ENCODE assay signal across 15 cellular contexts in the genomic region with DNA sequence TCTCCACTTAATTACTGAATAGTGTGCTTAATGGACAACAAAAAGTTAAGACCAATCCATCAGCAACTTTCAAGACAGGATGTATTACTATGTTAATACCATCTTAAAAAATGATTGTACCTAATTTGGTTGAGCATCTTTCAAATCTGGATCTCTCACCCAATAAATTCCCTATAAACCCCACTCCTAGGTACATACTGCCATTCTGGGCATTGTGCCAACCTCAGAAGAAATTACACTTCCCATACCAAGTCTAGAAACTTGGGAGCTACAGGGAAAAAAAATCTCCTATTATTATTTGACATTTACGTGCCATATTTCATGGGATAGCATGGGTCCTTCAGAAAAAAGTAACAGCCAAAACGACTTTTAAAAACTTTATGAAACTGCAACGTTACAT. TPM values are rescaled to one million over a fixed set of nuclear protein-coding genes. Genes with fewer than 3 reads are reported as not detected.
A peak's percentile ranks its signal among the peaks of the same experiment; 100 is the strongest.
DNase-seq lines count a peak whose midpoint lies in the region; ATAC-seq and TF ChIP-seq lines count a peak whose summit lies in the region.
"Had no signal": no experiment of that assay in that cellular context is flagged by ENCODE, and none has a peak within 500 bp of the region (broad histone marks: within the 10 kb centered on the region; RNA-seq: fewer than 3 reads in every experiment).

No MANE protein-coding gene starts in this region.

- peaks cover 61% of the 10 kb centered on the region for H3K36me3 Mint-ChIP-seq in T-helper 1 cell treated with Interleukin-12 subunit alpha and Interleukin-12 subunit beta and Interleukin-4 antibody, amounts not matched to agents 30 μg/mL and 1 μg/mL, for 36 hours (ENCODE audit: low read depth)
- peaks cover 58% of the 10 kb centered on the region for H3K36me3 Mint-ChIP-seq in CD4-positive, CD25-positive, alpha-beta regulatory T cell

- no peaks in the 10 kb centered on the region for H3K27me3 Mint-ChIP-seq in T-helper 1 cell treated with Interleukin-12 subunit alpha and Interleukin-12 subunit beta and Interleukin-4 antibody, amounts not matched to agents 30 μg/mL and 1 μg/mL, for 36 hours (ENCODE audit: low read depth)
- no peaks in the 10 kb centered on the region for H3K27me3 Mint-ChIP-seq in CD4-positive, CD25-positive, alpha-beta regulatory T cell

- peaks cover 43% of the 10 kb centered on the region for H3K4me1 ChIP-seq in CD4-positive, CD25-positive, alpha-beta regulatory T cell (ENCODE audit: control insufficient read depth, insufficient read depth, low read length, poor library complexity, severe bottlenecking)
- H3K4me1 ChIP-seq in spleen (peaks cover 29 to 90% (median 48%) of the 10 kb centered on the region in 6 donors), colonic mucosa (peaks cover 14% of the 10 kb centered on the region)

- H3K27ac Mint-ChIP-seq in T-helper 1 cell treated with Interleukin-12 subunit alpha and Interleukin-12 subunit beta and Interleukin-4 antibody, amounts not matched to agents 30 μg/mL and 1 μg/mL, for 36 hours = peak overlapping the region; percentile 13
- peak overlapping the region; percentile 40 to 67 (median 58) for H3K27ac Mint-ChIP-seq in CD4-positive, CD25-positive, alpha-beta regulatory T cell

- H3K4me1 Mint-ChIP-seq in T-helper 1 cell treated with Interleukin-12 subunit alpha and Interleukin-12 subunit beta and Interleukin-4 antibody, amounts not matched to agents 30 μg/mL and 1 μg/mL, for 36 hours (ENCODE audit: low read depth) = peaks cover 45% of the 10 kb centered on the region
- H3K4me1 Mint-ChIP-seq in CD4-positive, CD25-positive, alpha-beta regulatory T cell = peaks cover 41 to 69% (median 55%) of the 10 kb centered on the region in 4 donors

- intact Hi-C loops in spleen (cut with DNase I; ENCODE audit: low total_unique reads) = no loop called here
- intact Hi-C loops in colonic mucosa (cut with DNase I) = no loop called here

- WGBS in spleen, 5 donors = 37 to 89% (median 65%) methylated on average over 3 of the region's 3 CpGs

- H3K4me3 ChIP-seq in CD4-positive, CD25-positive, alpha-beta regulatory T cell (ENCODE audit: low read depth, low read length) = peak overlapping the region; percentile 46
- no peak overlapping the region for H3K4me3 ChIP-seq in spleen
- no peak overlapping the region for H3K4me3 ChIP-seq in colonic mucosa
- H3K4me3 ChIP-seq: stomach had no signal

- no peak for TF ChIP-seq POLR2A in spleen (IDR thresholded peaks at IDR 0.05)

- H3K36me3 ChIP-seq in CD4-positive, CD25-positive, alpha-beta regulatory T cell (ENCODE audit: control insufficient read depth, insufficient read depth, low read length) = peaks cover 65% of the 10 kb centered on the region
- H3K36me3 ChIP-seq in spleen = peaks cover 0 to 83% (median 71%) of the 10 kb centered on the region in 6 donors
- H3K36me3 ChIP-seq in colonic mucosa = peaks cover 31% of the 10 kb centered on the region

- DNase-seq in T-helper 1 cell = no peak
- no peak for DNase-seq in CD4-positive, CD25-positive, alpha-beta regulatory T cell
- DNase-seq in NCI-H69 (lab: John Stamatoyannopoulos, UW) = peak; percentile 37
- peak; percentile 17 for DNase-seq in dermis blood vessel endothelial cell
- no peak for DNase-seq in spleen
- no peak for DNase-seq in colonic mucosa
- DNase-seq in activated CD4-positive, alpha-beta T cell treated with anti-CD3 and anti-CD28 coated beads for 48 hours = no peak
- DNase-seq: activated CD4-positive, alpha-beta T cell treated with anti-CD3 and anti-CD28 coated beads for 1 hour; CD8-positive, alpha-beta T cell; hippocampal formation; kidney; NCI-H1930; stomach; T-helper 9 cell had no signal

- no peak overlapping the region for H3K4me3 Mint-ChIP-seq in T-helper 1 cell treated with Interleukin-12 subunit alpha and Interleukin-12 subunit beta and Interleukin-4 antibody, amounts not matched to agents 30 μg/mL and 1 μg/mL, for 36 hours
- peak overlapping the region in 3 of 4 donors; percentile 26 to 49 (median 31) for H3K4me3 Mint-ChIP-seq in CD4-positive, CD25-positive, alpha-beta regulatory T cell

- H3K9me3 Mint-ChIP-seq in T-helper 1 cell treated with Interleukin-12 subunit alpha and Interleukin-12 subunit beta and Interleukin-4 antibody, amounts not matched to agents 30 μg/mL and 1 μg/mL, for 36 hours = no peaks in the 10 kb centered on the region
- no peaks in the 10 kb centered on the region for H3K9me3 Mint-ChIP-seq in CD4-positive, CD25-positive, alpha-beta regulatory T cell
- H3K9me3 Mint-ChIP-seq: CD8-positive, alpha-beta T cell had no signal

- H3K27ac ChIP-seq in CD4-positive, CD25-positive, alpha-beta regulatory T cell (ENCODE audit: insufficient read depth, low read length, poor library complexity, severe bottlenecking) = no peak overlapping the region
- H3K27ac ChIP-seq in spleen = no peak overlapping the region
- no peak overlapping the region for H3K27ac ChIP-seq in colonic mucosa
- H3K27ac ChIP-seq: stomach had no signal

- H3K27me3 ChIP-seq in CD4-positive, CD25-positive, alpha-beta regulatory T cell (ENCODE audit: control insufficient read depth, insufficient read depth, low read length) = no peaks in the 10 kb centered on the region
- H3K27me3 ChIP-seq in spleen (replicated peaks in 1 of 7) (no peaks in the 10 kb centered on the region), colonic mucosa (no peaks in the 10 kb centered on the region)
- H3K27me3 ChIP-seq: stomach had no signal

- no peaks in the 10 kb centered on the region for H3K9me3 ChIP-seq in CD4-positive, CD25-positive, alpha-beta regulatory T cell (ENCODE audit: control insufficient read depth in 2 of 2, low read length in 2 of 2)
- H3K9me3 ChIP-seq in spleen = no peaks in the 10 kb centered on the region
- no peaks in the 10 kb centered on the region for H3K9me3 ChIP-seq in colonic mucosa
- H3K9me3 ChIP-seq: stomach had no signal

- no peak overlapping the region for H3K9ac ChIP-seq in colonic mucosa (ENCODE audit: low read depth in 2 of 2, low read length in 2 of 2)

- no peak for ATAC-seq in CD4-positive, CD25-positive, alpha-beta regulatory T cell (ENCODE audit: low read depth in 2 of 2)
- ATAC-seq: CD8-positive, alpha-beta T cell had no signal

- TF ChIP-seq CTCF in spleen (IDR thresholded peaks at IDR 0.05 in 8 of 11, conservative IDR thresholded peaks at IDR 0.05 in 3 of 11) (no peak), colonic mucosa (IDR thresholded peaks at IDR 0.05) (no peak)

RNA-seq across cellular contexts. Expression of a gene that starts 5.1 kb away (rescaled TPM):
- total RNA-seq in CD4-positive, CD25-positive, alpha-beta regulatory T cell = 82.3 TPM
- 10 to 100 TPM; 56.4 to 76.5 (median 71.0) TPM for polyA plus RNA-seq in CD4-positive, CD25-positive, alpha-beta regulatory T cell
- total RNA-seq in dermis blood vessel endothelial cell (70.6 and 160 TPM in 2 replicates), spleen (10 to 100 TPM; 60.0 to 92.1 (median 75.7) TPM), colonic mucosa (10 to 100 TPM; 87.7 to 99.3 TPM)
- 10 to 100 TPM; 21.2 to 33.7 (median 29.0) TPM for polyA plus RNA-seq in spleen

RNA-seq across cellular contexts. Expression of a gene that starts 43.9 kb away (rescaled TPM):
- total RNA-seq in CD4-positive, CD25-positive, alpha-beta regulatory T cell = 46.1 TPM
- polyA plus RNA-seq in CD4-positive, CD25-positive, alpha-beta regulatory T cell = 10 to 100 TPM; 50.4 to 63.2 (median 52.3) TPM
- 138 and 159 TPM in 2 replicates for total RNA-seq in dermis blood vessel endothelial cell
- 100 to 1,000 TPM in 3 of 7 donors, 10 to 100 TPM in 4; 63.8 to 170 (median 87.4) TPM for total RNA-seq in spleen
- 10 to 100 TPM; 72.0 to 92.5 (median 90.4) TPM for polyA plus RNA-seq in spleen
- 10 to 100 TPM; 52.5 to 80.6 TPM for total RNA-seq in colonic mucosa

Comparison
In these comparisons a context has a peak if more than half of its experiments do, and no peak if none do; other contexts are left out.
1. DNase-seq: peak in NCI-H69 (single experiment) and dermis blood vessel endothelial cell (single experiment); none in T-helper 1 cell (0 of 5), CD4-positive, CD25-positive, alpha-beta regulatory T cell (0 of 3), spleen (single experiment), colonic mucosa (single experiment) and activated CD4-positive, alpha-beta T cell treated with anti-CD3 and anti-CD28 coated beads for 48 hours (single experiment).